Comparison of ENCODE assay signal across 19 cellular contexts in the genomic region with DNA sequence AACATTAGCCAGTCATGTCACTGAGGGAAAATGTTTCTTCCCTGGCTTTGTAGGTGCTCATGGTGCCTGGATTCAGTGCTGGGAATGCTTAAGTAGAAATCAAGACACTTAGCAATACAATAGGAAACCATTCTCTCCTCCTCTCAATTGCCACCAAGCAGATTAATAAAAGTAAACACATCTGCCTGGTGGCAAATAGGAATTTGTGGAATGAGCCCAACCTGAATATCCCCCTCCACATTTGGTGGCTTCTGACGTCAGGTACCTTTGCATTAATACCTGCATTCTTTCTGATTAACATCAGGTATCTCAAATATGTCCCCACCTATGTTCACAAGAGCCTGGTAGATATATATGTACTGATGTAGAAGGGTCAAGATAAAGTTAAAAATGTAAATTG.
"Had no signal": no experiment of that assay in that cellular context is flagged by ENCODE, and none has a peak within 500 bp of the region (broad histone marks: within the 10 kb centered on the region; RNA-seq: fewer than 3 reads in every experiment).

No MANE protein-coding gene starts in this region.

- H3K36me3 ChIP-seq: esophagus muscularis mucosa, neutrophil, right lobe of liver, spleen had no signal

- H3K27me3 ChIP-seq: esophagus muscularis mucosa, gastrocnemius medialis, neutrophil, right lobe of liver, spleen, tibial artery had no signal

- H3K4me1 ChIP-seq: right lobe of liver, spleen, tibial artery had no signal

- DNase-seq: effector memory CD4-positive, alpha-beta T cell; gastrocnemius medialis; glutamatergic neuron; kidney glomerular epithelial cell; mammary epithelial cell; mucosa of descending colon; naive thymus-derived CD8-positive, alpha-beta T cell; psoas muscle; retina; right lobe of liver; spleen; stimulated activated CD4-positive, alpha-beta T cell treated with anti-CD3 and anti-CD28 coated beads, Interleukin-15, amount 100 ng/mL, for 24 hours; stimulated activated CD4-positive, alpha-beta T cell treated with anti-CD3 and anti-CD28 coated beads, Interleukin-1b, Interleukin-23, amount 100 ng/mL, for 48 hours; stimulated activated CD4-positive, alpha-beta T cell treated with anti-CD3 and anti-CD28 coated beads, Interleukin-4, amount 100 ng/mL, for 24 hours; tibial artery had no signal

- H3K9me3 ChIP-seq: esophagus muscularis mucosa, gastrocnemius medialis, mucosa of descending colon, neutrophil, psoas muscle, right lobe of liver, spleen, tibial artery had no signal

- H3K4me3 ChIP-seq: esophagus muscularis mucosa, gastrocnemius medialis, mucosa of descending colon, psoas muscle, right lobe of liver, spleen, tibial artery had no signal

- H3K27ac ChIP-seq: esophagus muscularis mucosa, gastrocnemius medialis, neutrophil, psoas muscle, right lobe of liver, spleen, tibial artery had no signal

- ATAC-seq: gastrocnemius medialis; left lobe of liver; mucosa of descending colon; naive thymus-derived CD8-positive, alpha-beta T cell; psoas muscle; right lobe of liver; stimulated activated memory B cell treated with anti-CD40 and anti-IgM and Interleukin-4, amounts not matched to agents 10 μg/mL and 1 μg/mL and 100 μg/mL, for 72 hours had no signal
